ENCODE assay signal across 8 cellular contexts in the genomic region with DNA sequence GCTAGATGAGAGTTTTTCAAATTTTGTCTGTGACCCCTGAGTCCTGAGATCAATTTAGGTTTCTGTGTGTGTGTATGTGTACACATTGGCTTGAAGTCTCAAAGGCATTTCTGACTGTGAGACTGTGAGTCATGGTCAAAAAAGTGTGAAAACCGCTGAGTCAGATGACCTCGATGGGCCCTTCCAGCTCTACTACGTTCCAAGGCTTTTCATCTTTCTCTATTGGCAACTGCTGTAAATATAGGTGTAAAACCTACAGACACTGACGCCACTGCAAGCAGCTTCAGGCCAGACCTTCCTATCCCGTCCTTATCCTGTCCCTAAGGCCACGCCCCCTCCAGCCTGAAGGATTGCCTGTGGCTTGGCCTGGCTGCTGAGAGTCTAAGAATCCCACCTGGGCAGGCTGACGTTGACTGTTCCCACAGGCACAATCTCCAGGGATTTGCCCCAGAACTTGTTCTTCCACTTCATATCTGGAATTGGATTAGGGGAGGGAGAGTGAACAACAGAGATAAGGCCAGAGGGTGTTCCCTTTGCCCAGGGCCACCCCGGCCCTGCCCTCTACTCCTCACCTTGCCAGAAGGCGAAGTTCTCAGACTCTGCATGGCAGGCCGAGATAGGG. TPM values are rescaled to one million over a fixed set of nuclear protein-coding genes. Genes with fewer than 3 reads are reported as not detected.
DNase-seq lines count a peak whose midpoint lies in the region; ATAC-seq and TF ChIP-seq lines count a peak whose summit lies in the region.

No MANE protein-coding gene starts in this region.

- peaks cover 11% of the 10 kb centered on the region for H3K4me1 Mint-ChIP-seq in activated naive CD4-positive, alpha-beta T cell treated with anti-CD3 and anti-CD28 coated beads for 36 hours (ENCODE audit: low read depth)

- H3K4me3 ChIP-seq in fibroblast of the aortic adventitia (ENCODE audit: low read depth, low read length) = no peak overlapping the region

- H3K4me3 Mint-ChIP-seq in activated naive CD4-positive, alpha-beta T cell treated with anti-CD3 and anti-CD28 coated beads for 36 hours = no peak overlapping the region

- H3K27me3 Mint-ChIP-seq in activated naive CD4-positive, alpha-beta T cell treated with anti-CD3 and anti-CD28 coated beads for 36 hours (ENCODE audit: low read depth) = no peaks in the 10 kb centered on the region

- intact Hi-C loops in activated naive CD4-positive, alpha-beta T cell treated with anti-CD3 and anti-CD28 coated beads for 36 hours (cut with micrococcal nuclease) = no loop called here

- CTCF ChIA-PET in activated naive CD4-positive, alpha-beta T cell treated with anti-CD3 and anti-CD28 coated beads for 36 hours (lab: Charles Lee) = no interaction called here

- no peak for ATAC-seq in GM19467 (IDR thresholded peaks at IDR 0.05; ENCODE audit: unreplicated experiment)

- H3K9me3 Mint-ChIP-seq in activated naive CD4-positive, alpha-beta T cell treated with anti-CD3 and anti-CD28 coated beads for 36 hours = no peaks in the 10 kb centered on the region

- peak overlapping the region; percentile 28 for H3K27ac Mint-ChIP-seq in activated naive CD4-positive, alpha-beta T cell treated with anti-CD3 and anti-CD28 coated beads for 36 hours

- TF ChIP-seq CTCF in fibroblast of the aortic adventitia (IDR thresholded peaks at IDR 0.05; ENCODE audit: insufficient read depth, low read length) = no peak

- peak; percentile 51 for DNase-seq in activated naive CD4-positive, alpha-beta T cell treated with anti-CD3 and anti-CD28 coated beads for 36 hours
- DNase-seq in activated naive CD4-positive, alpha-beta T cell (lab: John Stamatoyannopoulos, UW) = no peak
- peak; percentile 94 for DNase-seq in SW480 (ENCODE audit: low spot score)
- DNase-seq in fibroblast of the aortic adventitia (ENCODE audit: low read depth) = peak; percentile 85
- DNase-seq in stimulated activated CD8-positive, alpha-beta memory T cell treated with anti-CD3 and anti-CD28 coated beads, Interleukin-4, amount 100 ng/mL, for 48 hours = peak; percentile 35
- DNase-seq in epidermal melanocyte (ENCODE audit: insufficient read length, low spot score) = no peak
- DNase-seq in NCI-H1930 (lab: John Stamatoyannopoulos, UW) = no peak

- peaks cover 19% of the 10 kb centered on the region for H3K36me3 Mint-ChIP-seq in activated naive CD4-positive, alpha-beta T cell treated with anti-CD3 and anti-CD28 coated beads for 36 hours (ENCODE audit: low read depth)

RNA-seq across cellular contexts. Expression of a gene that starts 11.3 kb away (rescaled TPM):
- 10 to 100 TPM; 18.4 to 24.6 TPM for total RNA-seq in activated naive CD4-positive, alpha-beta T cell treated with anti-CD3 and anti-CD28 coated beads for 36 hours
- total RNA-seq in fibroblast of the aortic adventitia (ENCODE audit: low replicate concordance) = 4.6 and 6.1 TPM in 2 replicates

RNA-seq across cellular contexts. Expression of a gene that starts 21.0 kb away (rescaled TPM):
- total RNA-seq in activated naive CD4-positive, alpha-beta T cell treated with anti-CD3 and anti-CD28 coated beads for 36 hours = 10 to 100 TPM; 66.7 to 70.0 TPM
- total RNA-seq in fibroblast of the aortic adventitia (ENCODE audit: low replicate concordance) = 5.8 and 28.0 TPM in 2 replicates

RNA-seq across cellular contexts. Expression of a gene that starts 21.2 kb away (rescaled TPM):
- under 1 TPM; 0.31 to 0.52 TPM for total RNA-seq in activated naive CD4-positive, alpha-beta T cell treated with anti-CD3 and anti-CD28 coated beads for 36 hours
- total RNA-seq in fibroblast of the aortic adventitia (ENCODE audit: low replicate concordance) = 0.16 TPM in 1 of 2 replicates, not detected in the other

RNA-seq across cellular contexts. Expression of a gene that starts 30.8 kb away (rescaled TPM):
- 10 to 100 TPM; 15.1 to 16.3 TPM for total RNA-seq in activated naive CD4-positive, alpha-beta T cell treated with anti-CD3 and anti-CD28 coated beads for 36 hours
- 14.7 and 20.7 TPM in 2 replicates for total RNA-seq in fibroblast of the aortic adventitia (ENCODE audit: low replicate concordance)

RNA-seq across cellular contexts. Expression of a gene that starts 40.7 kb away (rescaled TPM):
- under 1 TPM; 0.10 to 0.19 TPM for total RNA-seq in activated naive CD4-positive, alpha-beta T cell treated with anti-CD3 and anti-CD28 coated beads for 36 hours
- total RNA-seq in fibroblast of the aortic adventitia (ENCODE audit: low replicate concordance) = 0.09 TPM in 1 of 2 replicates, not detected in the other

Comparison
In these comparisons a context has a peak if more than half of its experiments do, and no peak if none do; other contexts are left out.
1. DNase-seq: peak in activated naive CD4-positive, alpha-beta T cell treated with anti-CD3 and anti-CD28 coated beads for 36 hours (single experiment), SW480 (single experiment), fibroblast of the aortic adventitia (single experiment) and stimulated activated CD8-positive, alpha-beta memory T cell treated with anti-CD3 and anti-CD28 coated beads, Interleukin-4, amount 100 ng/mL, for 48 hours (single experiment); none in activated naive CD4-positive, alpha-beta T cell (0 of 4), epidermal melanocyte (single experiment) and NCI-H1930 (0 of 2).